In genomic region chr11:128481135-128481534, GRCh38 we compare ENCODE assay signal across 9 cellular contexts.
DNase-seq lines count a peak whose midpoint lies in the region; ATAC-seq and TF ChIP-seq lines count a peak whose summit lies in the region.
"Had no signal": no experiment of that assay in that cellular context is flagged by ENCODE, and none has a peak within 500 bp of the region (broad histone marks: within the 10 kb centered on the region; RNA-seq: fewer than 3 reads in every experiment).

No MANE protein-coding gene starts in this region.

- H3K4me3 ChIP-seq in HCT116 (replicated peaks in 1 of 2; ENCODE audit: low read depth in 1 of 2, low read length in 2 of 2) = no peak overlapping the region
- H3K4me3 ChIP-seq in gastroesophageal sphincter = no peak overlapping the region
- H3K4me3 ChIP-seq in skin epidermis = no peak overlapping the region

- no peak overlapping the region for H2AFZ ChIP-seq in HCT116 (ENCODE audit: low read depth, low read length, poor library complexity, severe bottlenecking)

- TF ChIP-seq EP300 in gastroesophageal sphincter (IDR thresholded peaks at IDR 0.05) = no peak

- H3K27ac ChIP-seq in HCT116 (ENCODE audit: low read depth, low read length) (no peak overlapping the region), gastroesophageal sphincter (peak overlapping the region in 3 of 4 donors; percentile 41 to 74 (median 72)), skin epidermis (peak overlapping the region in 17 of 21 experiments; percentile 26 to 89 (median 68))

- BruUV-seq in HCT116 (replicated peaks; lab: Mats Ljungman, UMichigan) = no TSS peak

- no peak for TF ChIP-seq POLR2A in HCT116 (IDR thresholded peaks at IDR 0.05; ENCODE audit: borderline replicate concordance, extremely low read depth, insufficient read depth, insufficient read length)
- no peak for TF ChIP-seq POLR2A in gastroesophageal sphincter (IDR thresholded peaks at IDR 0.05)

- ATAC-seq in HCT116 (no peak), gastroesophageal sphincter (peak; percentile 80), HG03280 (IDR thresholded peaks at IDR 0.05; ENCODE audit: unreplicated experiment) (no peak), HG03159 (IDR thresholded peaks at IDR 0.05; ENCODE audit: unreplicated experiment) (no peak)

- H3K4me1 ChIP-seq in HCT116 (ENCODE audit: control insufficient read depth in 1 of 2, insufficient read depth in 2 of 2, low read length in 2 of 2) (no peaks in the 10 kb centered on the region), gastroesophageal sphincter (peaks cover 4 to 77% (median 17%) of the 10 kb centered on the region in 3 donors)

- no peak overlapping the region for H3K9ac ChIP-seq in HCT116 (ENCODE audit: low read length)

- DNase-seq in HCT116 (ENCODE audit: low read depth, low spot score) (no peak), COLO668 (lab: John Stamatoyannopoulos, UW; ENCODE audit: unreplicated experiment) (no peak)
- no peak for DNase-seq in activated T-helper 2 cell treated with anti-CD3 and anti-CD28 coated beads, Interferon-gamma antibody, Interleukin-2, Interleukin-4, amounts not matched to agents 10 μg/mL and 5 μg/mL and 100 μg/mL, durations not matched to agents 14 hours and 24 hours and 36 hours (ENCODE audit: low spot score)
- DNase-seq in activated CD4-positive, CD25-positive, alpha-beta regulatory T cell (lab: John Stamatoyannopoulos, UW) = no peak
- DNase-seq: stimulated activated naive CD4-positive, alpha-beta T cell had no signal

- no peak for TF ChIP-seq CTCF in HCT116 (IDR thresholded peaks at IDR 0.05 in 2 of 3, conservative IDR thresholded peaks at IDR 0.05 in 1 of 3; ENCODE audit: borderline replicate concordance in 1 of 3, insufficient read depth in 1 of 3, low read depth in 2 of 3, low read length in 2 of 3)
- no peak for TF ChIP-seq CTCF in gastroesophageal sphincter (IDR thresholded peaks at IDR 0.05)

- intact Hi-C loops in HCT116 (cut with micrococcal nuclease) = no loop called here
- intact Hi-C loops in activated T-helper 2 cell treated with anti-CD3 and anti-CD28 coated beads, Interferon-gamma antibody, Interleukin-2, Interleukin-4, amounts not matched to agents 10 μg/mL and 5 μg/mL and 100 μg/mL, durations not matched to agents 14 hours and 24 hours and 36 hours (cut with micrococcal nuclease) = loop anchor here (5.0 kb wide), 1 partner anchor 211 kb away; the partner anchor contains the start of gene FLI1

- no peaks in the 10 kb centered on the region for H3K9me3 Mint-ChIP-seq in activated T-helper 2 cell treated with anti-CD3 and anti-CD28 coated beads, Interferon-gamma antibody, Interleukin-2, Interleukin-4, amounts not matched to agents 10 μg/mL and 5 μg/mL and 100 μg/mL, durations not matched to agents 14 hours and 24 hours and 36 hours

- H3K9me2 ChIP-seq in HCT116 (ENCODE audit: insufficient read depth) = no peaks in the 10 kb centered on the region

- H3K9me3 ChIP-seq in HCT116 (ENCODE audit: control insufficient read depth in 1 of 2, insufficient read depth in 1 of 2, low read depth in 1 of 2, low read length in 2 of 2) = no peaks in the 10 kb centered on the region
- H3K9me3 ChIP-seq in gastroesophageal sphincter = no peaks in the 10 kb centered on the region

- H3K27me3 ChIP-seq in HCT116 (ENCODE audit: insufficient read depth, low read length) (no peaks in the 10 kb centered on the region), gastroesophageal sphincter (no peaks in the 10 kb centered on the region)

- peaks cover 95% of the 10 kb centered on the region for H3K4me1 Mint-ChIP-seq in activated T-helper 2 cell treated with anti-CD3 and anti-CD28 coated beads, Interferon-gamma antibody, Interleukin-2, Interleukin-4, amounts not matched to agents 10 μg/mL and 5 μg/mL and 100 μg/mL, durations not matched to agents 14 hours and 24 hours and 36 hours (ENCODE audit: low read depth)

- POLR2A ChIA-PET in HCT116 (lab: Charles Lee) = no interaction called here

- H3K36me3 ChIP-seq in HCT116 (ENCODE audit: control insufficient read depth in 1 of 2, insufficient read depth in 2 of 2, low read length in 2 of 2) (no peaks in the 10 kb centered on the region; a peak in 1 of 4 replicates), gastroesophageal sphincter (peaks cover 0 to 64% of the 10 kb centered on the region in 2 donors)

- peaks cover 100% of the 10 kb centered on the region for H3K36me3 Mint-ChIP-seq in activated T-helper 2 cell treated with anti-CD3 and anti-CD28 coated beads, Interferon-gamma antibody, Interleukin-2, Interleukin-4, amounts not matched to agents 10 μg/mL and 5 μg/mL and 100 μg/mL, durations not matched to agents 14 hours and 24 hours and 36 hours (ENCODE audit: low read depth)

- H4K20me1 ChIP-seq in HCT116 (ENCODE audit: insufficient read depth) = no peaks in the 10 kb centered on the region

- no peaks in the 10 kb centered on the region for H3K79me2 ChIP-seq in HCT116 (ENCODE audit: insufficient read depth, low read length)

- peak overlapping the region; percentile 75 for H3K4me3 Mint-ChIP-seq in activated T-helper 2 cell treated with anti-CD3 and anti-CD28 coated beads, Interferon-gamma antibody, Interleukin-2, Interleukin-4, amounts not matched to agents 10 μg/mL and 5 μg/mL and 100 μg/mL, durations not matched to agents 14 hours and 24 hours and 36 hours (ENCODE audit: low read depth)

- WGBS in gastroesophageal sphincter (ENCODE audit: low coverage in 1 of 2), 2 donors = 65 to 77% methylated on average over 2 of the region's 2 CpGs

- no peaks in the 10 kb centered on the region for H3K27me3 Mint-ChIP-seq in activated T-helper 2 cell treated with anti-CD3 and anti-CD28 coated beads, Interferon-gamma antibody, Interleukin-2, Interleukin-4, amounts not matched to agents 10 μg/mL and 5 μg/mL and 100 μg/mL, durations not matched to agents 14 hours and 24 hours and 36 hours (ENCODE audit: low read depth)

- H3K27ac Mint-ChIP-seq in activated T-helper 2 cell treated with anti-CD3 and anti-CD28 coated beads, Interferon-gamma antibody, Interleukin-2, Interleukin-4, amounts not matched to agents 10 μg/mL and 5 μg/mL and 100 μg/mL, durations not matched to agents 14 hours and 24 hours and 36 hours = peak overlapping the region; percentile 95

- H3K4me2 ChIP-seq in HCT116 (ENCODE audit: low read length) = no peak overlapping the region

- no peak for TF ChIP-seq RAD21 in HCT116 (IDR thresholded peaks at IDR 0.05; ENCODE audit: low read depth)

- RAD21 ChIA-PET in HCT116 (lab: Charles Lee; ENCODE audit: low non-redundant PET in 1 of 2, low total read pairs in 2 of 2, uncharacterized antibody in 2 of 2, unreplicated experiment in 2 of 2) = no interaction called here

- CTCF ChIA-PET in HCT116 (lab: Charles Lee) = no interaction called here

TF ChIP-seq in HCT116, 20 proteins besides CTCF, POLR2A, EP300 and RAD21:
- TF ChIP-seq CEBPB (IDR thresholded peaks at IDR 0.05; ENCODE audit: low read depth) = peak; percentile 35
- TF ChIP-seq EZH2 (IDR thresholded peaks at IDR 0.05) = no peak
- TF ChIP-seq POLR2AphosphoS5 (IDR thresholded peaks at IDR 0.05; ENCODE audit: low read depth, low read length) = no peak
